Comparison of ENCODE assay signal across 17 cellular contexts in the genomic region with DNA sequence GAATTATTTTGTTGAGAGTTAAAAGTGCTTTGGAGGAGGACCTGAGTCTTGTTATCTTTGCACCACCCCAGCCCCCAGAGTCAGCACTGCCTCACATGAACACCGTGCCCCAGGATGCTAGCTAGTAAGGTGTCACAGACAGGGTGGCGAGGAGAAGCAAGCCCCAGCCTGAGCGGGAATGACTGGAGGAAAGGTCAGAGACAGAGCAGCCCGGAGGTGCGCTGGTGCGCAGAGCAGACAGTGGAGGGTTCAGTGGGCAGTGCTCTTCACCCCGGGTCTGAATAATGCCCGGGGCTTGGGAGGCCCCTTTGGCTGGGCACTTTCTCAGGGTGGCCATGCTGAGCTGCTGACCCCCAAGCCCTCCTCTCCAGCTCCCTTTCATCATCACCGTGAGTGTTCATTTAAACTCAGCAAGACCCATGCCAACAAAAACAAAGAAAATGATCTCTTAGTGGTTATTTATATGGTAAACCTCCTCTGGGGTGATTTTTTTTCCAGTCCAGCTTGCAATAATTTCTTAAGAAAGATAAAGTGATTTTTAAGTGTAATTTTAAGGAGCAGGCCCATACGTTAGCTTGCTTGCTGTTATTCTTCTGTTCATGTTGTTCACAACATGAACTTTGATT.
DNase-seq lines count a peak whose midpoint lies in the region; ATAC-seq, FAIRE-seq and TF ChIP-seq lines count a peak whose summit lies in the region.
"Had no signal": no experiment of that assay in that cellular context is flagged by ENCODE, and none has a peak within 500 bp of the region (broad histone marks: within the 10 kb centered on the region; RNA-seq: fewer than 3 reads in every experiment).

No MANE protein-coding gene starts in this region.

- no peak overlapping the region for H3K4me3 ChIP-seq in brain microvascular endothelial cell (ENCODE audit: low read depth, low read length)
- H3K4me3 ChIP-seq: gastroesophageal sphincter had no signal

- no peak for FAIRE-seq in GM12892 (lab: Jason Lieb, UNC)

- ATAC-seq in GM18517 (IDR thresholded peaks at IDR 0.05; ENCODE audit: unreplicated experiment) (no peak), HG02798 (IDR thresholded peaks at IDR 0.05; ENCODE audit: poor library complexity, unreplicated experiment) (no peak)
- ATAC-seq: activated naive CD4-positive, alpha-beta T cell treated with anti-CD3 and anti-CD28 coated beads, Interleukin-2, amount 50 U/mL, for 72 hours; effector memory CD8-positive, alpha-beta T cell; gastroesophageal sphincter had no signal

- H3K27ac ChIP-seq in brain microvascular endothelial cell = no peak overlapping the region
- H3K27ac ChIP-seq: gastroesophageal sphincter had no signal

- no peak for TF ChIP-seq CTCF in brain microvascular endothelial cell (IDR thresholded peaks at IDR 0.05; ENCODE audit: low read depth, low read length, missing control alignments)

- no peaks in the 10 kb centered on the region for H3K27me3 ChIP-seq in brain microvascular endothelial cell (replicated peaks)
- H3K27me3 ChIP-seq: gastroesophageal sphincter had no signal

- DNase-seq in LHCN-M2 (ENCODE audit: low read depth) (peak; percentile 36), brain microvascular endothelial cell (peak; percentile 36), left kidney (ENCODE audit: low read depth, low spot score) (peak; percentile 62), smooth muscle cell of the brain vasculature (ENCODE audit: low read depth, low spot score) (peak; percentile 85), Ammon's horn (ENCODE audit: low spot score) (no peak), GM12892 (ENCODE audit: insufficient read length) (no peak)
- DNase-seq: activated CD4-positive, alpha-beta T cell treated with anti-CD3 and anti-CD28 coated beads, Interleukin-2, amount 50 U/mL, for 1 hour; activated T-cell treated with anti-CD3 and anti-CD28 coated beads, Interleukin-2, amount 50 U/mL, for 1 hour; DMS 273 treated with DMSO at 0.1 percent for 48 hours; effector memory CD8-positive, alpha-beta T cell; NCI-H1930; NCI-H524 treated with DMSO at 0.1 percent for 48 hours; stimulated activated CD4-positive, alpha-beta T cell treated with anti-CD3 and anti-CD28 coated beads, Interleukin-2, amount 100 ng/mL, for 48 hours had no signal

- no peaks in the 10 kb centered on the region for H3K36me3 ChIP-seq in brain microvascular endothelial cell (replicated peaks)
- H3K36me3 ChIP-seq: gastroesophageal sphincter had no signal

- in situ Hi-C loops in brain microvascular endothelial cell (cut with HindIII; ENCODE audit: low pct_ligation_motif_present, low sequenced_read_pairs) = loop anchor here (25.0 kb wide), 1 partner anchor 146 kb away; no protein-coding TSS in a partner anchor

- TF ChIP-seq POLR2A in GM12892 (IDR thresholded peaks at IDR 0.05; ENCODE audit: low read depth, low read length) = no peak

Comparison
In these comparisons a context has a peak if more than half of its experiments do, and no peak if none do; other contexts are left out.
1. DNase-seq: peak in LHCN-M2 (single experiment), brain microvascular endothelial cell (single experiment), left kidney (single experiment) and smooth muscle cell of the brain vasculature (single experiment); none in Ammon's horn (single experiment) and GM12892 (single experiment).